ENCODE assay signal across 18 cellular contexts in genomic region chr2:231522418-231523180, GRCh38. TPM values are rescaled to one million over a fixed set of nuclear protein-coding genes. Genes with fewer than 3 reads are reported as not detected.
DNase-seq lines count a peak whose midpoint lies in the region; TF ChIP-seq lines count a peak whose summit lies in the region.
"Had no signal": no experiment of that assay in that cellular context is flagged by ENCODE, and none has a peak within 500 bp of the region (broad histone marks: within the 10 kb centered on the region; RNA-seq: fewer than 3 reads in every experiment).

No MANE protein-coding gene starts in this region.

- no peaks in the 10 kb centered on the region for H3K9me3 Mint-ChIP-seq in T-helper 2 cell treated with Interferon-gamma antibody and Interleukin-4, amounts not matched to agents 5 μg/mL and 100 μg/mL, for 36 hours
- H3K9me3 Mint-ChIP-seq: activated CD4-positive, alpha-beta memory T cell treated with anti-CD3 and anti-CD28 coated beads for 36 hours; naive thymus-derived CD4-positive, alpha-beta T cell; stimulated activated naive B cell treated with anti-CD40 and anti-IgM and Interleukin-4, amounts not matched to agents 10 μg/mL and 1 μg/mL and 100 μg/mL, for 72 hours had no signal

- H3K27me3 Mint-ChIP-seq in T-helper 2 cell treated with Interferon-gamma antibody and Interleukin-4, amounts not matched to agents 5 μg/mL and 100 μg/mL, for 36 hours (ENCODE audit: low read depth): peaks cover 4% of the 10 kb centered on the region
- H3K27me3 Mint-ChIP-seq: activated CD4-positive, alpha-beta memory T cell treated with anti-CD3 and anti-CD28 coated beads for 36 hours had no signal

- peak overlapping the region; percentile 15 for H3K27ac Mint-ChIP-seq in T-helper 2 cell treated with Interferon-gamma antibody and Interleukin-4, amounts not matched to agents 5 μg/mL and 100 μg/mL, for 36 hours
- H3K27ac Mint-ChIP-seq: activated CD4-positive, alpha-beta memory T cell treated with anti-CD3 and anti-CD28 coated beads for 36 hours; naive thymus-derived CD4-positive, alpha-beta T cell; stimulated activated naive B cell treated with anti-CD40 and anti-IgM and Interleukin-4, amounts not matched to agents 10 μg/mL and 1 μg/mL and 100 μg/mL, for 72 hours had no signal

- no peak overlapping the region for H3K4me3 ChIP-seq in choroid plexus epithelial cell (ENCODE audit: low read depth, low read length)
- H3K4me3 ChIP-seq: cardiac muscle cell, psoas muscle had no signal

- no peak overlapping the region for H3K4me3 Mint-ChIP-seq in T-helper 2 cell treated with Interferon-gamma antibody and Interleukin-4, amounts not matched to agents 5 μg/mL and 100 μg/mL, for 36 hours
- H3K4me3 Mint-ChIP-seq: activated CD4-positive, alpha-beta memory T cell treated with anti-CD3 and anti-CD28 coated beads for 36 hours; stimulated activated naive B cell treated with anti-CD40 and anti-IgM and Interleukin-4, amounts not matched to agents 10 μg/mL and 1 μg/mL and 100 μg/mL, for 72 hours had no signal

- no peak for DNase-seq in T-helper 2 cell treated with Interferon-gamma antibody and Interleukin-4, amounts not matched to agents 5 μg/mL and 100 μg/mL, for 36 hours (ENCODE audit: low spot score)
- no peak for DNase-seq in T-helper 2 cell
- DNase-seq in choroid plexus epithelial cell (ENCODE audit: low read depth): peak; percentile 45
- peak; percentile 64 for DNase-seq in medulla oblongata (ENCODE audit: extremely low spot score)
- DNase-seq in superior temporal gyrus (ENCODE audit: extremely low spot score): peak; percentile 15
- no peak for DNase-seq in effector CD8-positive, alpha-beta T cell (lab: John Stamatoyannopoulos, UW)
- no peak for DNase-seq in activated gamma-delta T cell treated with Interleukin-2 at 50 U/mL for 16 hours
- DNase-seq in occipital lobe (lab: John Stamatoyannopoulos, UW): no peak
- DNase-seq: activated CD4-positive, alpha-beta memory T cell treated with anti-CD3 and anti-CD28 coated beads for 36 hours; effector memory CD4-positive, alpha-beta T cell; H7; Karpas-422; naive thymus-derived CD4-positive, alpha-beta T cell; NCI-H1436; psoas muscle; stimulated activated naive B cell treated with anti-CD40 and anti-IgM and Interleukin-4, amounts not matched to agents 10 μg/mL and 1 μg/mL and 100 μg/mL, for 72 hours; trophoblast cell had no signal

- H3K4me1 Mint-ChIP-seq in T-helper 2 cell treated with Interferon-gamma antibody and Interleukin-4, amounts not matched to agents 5 μg/mL and 100 μg/mL, for 36 hours (ENCODE audit: low read depth): peaks cover 53% of the 10 kb centered on the region

- peaks cover 24% of the 10 kb centered on the region for H3K36me3 Mint-ChIP-seq in T-helper 2 cell treated with Interferon-gamma antibody and Interleukin-4, amounts not matched to agents 5 μg/mL and 100 μg/mL, for 36 hours (ENCODE audit: low read depth)
- H3K36me3 Mint-ChIP-seq: activated CD4-positive, alpha-beta memory T cell treated with anti-CD3 and anti-CD28 coated beads for 36 hours; stimulated activated naive B cell treated with anti-CD40 and anti-IgM and Interleukin-4, amounts not matched to agents 10 μg/mL and 1 μg/mL and 100 μg/mL, for 72 hours had no signal

- no peak for TF ChIP-seq CTCF in choroid plexus epithelial cell (conservative IDR thresholded peaks at IDR 0.05; ENCODE audit: low read depth, low read length)

RNA-seq across cellular contexts. Expression of gene NMUR1, which starts 7.6 kb away (rescaled TPM):
- not detected for total RNA-seq in occipital lobe

RNA-seq across cellular contexts. Expression of gene NCL, which starts 58.3 kb away (rescaled TPM):
- total RNA-seq in occipital lobe: 113 TPM

Comparison
In these comparisons a context has a peak if more than half of its experiments do, and no peak if none do; other contexts are left out.
1. DNase-seq: peak in choroid plexus epithelial cell (single experiment), medulla oblongata (single experiment) and superior temporal gyrus (single experiment); none in T-helper 2 cell treated with Interferon-gamma antibody and Interleukin-4, amounts not matched to agents 5 μg/mL and 100 μg/mL, for 36 hours (single experiment), T-helper 2 cell (0 of 5), effector CD8-positive, alpha-beta T cell (single experiment), activated gamma-delta T cell treated with Interleukin-2 at 50 U/mL for 16 hours (single experiment) and occipital lobe (single experiment).